In the genomic region with DNA sequence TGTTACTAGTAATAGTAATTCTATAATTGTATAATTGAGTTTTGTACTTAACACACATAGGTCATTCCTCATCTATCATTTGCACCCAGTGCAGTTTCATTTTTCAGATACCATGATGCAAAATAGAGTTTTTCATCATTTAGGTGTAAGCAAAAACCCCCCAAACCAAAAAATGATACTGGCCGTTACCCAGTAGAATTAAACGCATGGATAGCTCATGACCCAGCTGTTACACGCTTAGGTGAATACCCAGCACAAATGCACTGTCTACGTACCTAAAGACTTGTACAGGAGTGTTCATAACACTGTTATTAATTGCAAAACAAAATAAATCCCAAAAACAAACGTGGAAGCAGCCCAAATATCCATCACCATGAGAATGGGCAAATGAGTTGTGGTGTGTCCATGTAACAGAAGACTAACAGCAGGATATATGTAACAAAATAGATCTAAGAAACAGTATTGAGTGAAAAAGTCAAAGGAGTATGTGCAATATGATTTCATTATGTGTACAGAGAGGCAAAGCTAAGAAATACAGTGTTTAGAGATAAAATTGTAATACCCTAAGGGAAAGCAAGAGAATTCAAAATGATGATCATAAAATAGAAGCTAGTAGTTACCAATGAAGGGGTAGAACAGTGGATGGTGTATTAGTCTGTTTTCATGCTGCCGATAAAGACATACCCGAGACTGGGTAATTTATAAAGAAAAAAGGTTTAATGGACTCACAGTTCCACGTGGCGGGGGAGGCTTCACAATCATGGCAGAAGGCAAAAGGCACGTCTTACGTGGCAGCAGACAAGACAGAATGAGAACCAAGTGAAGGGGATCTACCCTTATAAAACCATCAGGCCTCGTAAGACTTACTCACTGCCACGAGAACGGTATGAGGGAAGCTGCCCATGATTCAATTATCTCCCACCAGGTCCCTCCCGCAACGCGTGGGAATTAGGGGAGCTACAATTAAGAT, we compare ENCODE assay signal across 13 cellular contexts.
"Had no signal": no experiment of that assay in that cellular context is flagged by ENCODE, and none has a peak within 500 bp of the region (broad histone marks: within the 10 kb centered on the region; RNA-seq: fewer than 3 reads in every experiment).

No MANE protein-coding gene starts in this region.

- H3K4me3 Mint-ChIP-seq: activated T-helper 1 cell treated with anti-CD3 and anti-CD28 coated beads, Interleukin-12 subunit alpha, Interleukin-12 subunit beta, Interleukin-2, Interleukin-4 antibody, amounts not matched to agents 30 ng/mL and 10 ng/mL and 1 ng/mL, durations not matched to agents 14 hours and 24 hours and 36 hours; memory B cell; T-helper 2 cell treated with Interferon-gamma antibody and Interleukin-4, amounts not matched to agents 5 μg/mL and 100 μg/mL, for 36 hours had no signal

- H3K9me3 ChIP-seq: heart right ventricle, left ventricle myocardium inferior, ovary, vagina had no signal

- H3K27me3 Mint-ChIP-seq: memory B cell had no signal

- H3K27me3 ChIP-seq: heart right ventricle, ovary, vagina had no signal

- H3K27ac ChIP-seq: heart right ventricle, left ventricle myocardium inferior, ovary, vagina had no signal

- ATAC-seq: activated CD4-positive, CD25-positive, alpha-beta regulatory T cell treated with anti-CD3 and anti-CD28 coated beads, Interleukin-2, amount 50 U/mL, for 24 hours; heart right ventricle had no signal

- H3K36me3 ChIP-seq: ovary had no signal

- H3K4me1 ChIP-seq: vagina had no signal

- H3K27ac Mint-ChIP-seq: activated T-helper 1 cell treated with anti-CD3 and anti-CD28 coated beads, Interleukin-12 subunit alpha, Interleukin-12 subunit beta, Interleukin-2, Interleukin-4 antibody, amounts not matched to agents 30 ng/mL and 10 ng/mL and 1 ng/mL, durations not matched to agents 14 hours and 24 hours and 36 hours; memory B cell; T-helper 2 cell treated with Interferon-gamma antibody and Interleukin-4, amounts not matched to agents 5 μg/mL and 100 μg/mL, for 36 hours had no signal

- H3K9me3 Mint-ChIP-seq: activated T-helper 1 cell treated with anti-CD3 and anti-CD28 coated beads, Interleukin-12 subunit alpha, Interleukin-12 subunit beta, Interleukin-2, Interleukin-4 antibody, amounts not matched to agents 30 ng/mL and 10 ng/mL and 1 ng/mL, durations not matched to agents 14 hours and 24 hours and 36 hours; memory B cell; T-helper 2 cell treated with Interferon-gamma antibody and Interleukin-4, amounts not matched to agents 5 μg/mL and 100 μg/mL, for 36 hours had no signal

- H3K4me3 ChIP-seq: heart right ventricle, left ventricle myocardium inferior, ovary, vagina had no signal

- DNase-seq: activated naive CD4-positive, alpha-beta T cell treated with Interleukin-2 at 50 U/mL for 16 hours; heart right ventricle; left ventricle myocardium inferior; ovary; stimulated activated CD4-positive, alpha-beta T cell treated with anti-CD3 and anti-CD28 coated beads, Interleukin-15, amount 100 ng/mL, for 24 hours; stimulated activated CD4-positive, alpha-beta T cell treated with anti-CD3 and anti-CD28 coated beads, Interleukin-4, amount 100 ng/mL, for 4 hours had no signal

- FAIRE-seq: colon, frontal cortex had no signal
